ENCODE assay signal across 1 cellular context in the genomic region with DNA sequence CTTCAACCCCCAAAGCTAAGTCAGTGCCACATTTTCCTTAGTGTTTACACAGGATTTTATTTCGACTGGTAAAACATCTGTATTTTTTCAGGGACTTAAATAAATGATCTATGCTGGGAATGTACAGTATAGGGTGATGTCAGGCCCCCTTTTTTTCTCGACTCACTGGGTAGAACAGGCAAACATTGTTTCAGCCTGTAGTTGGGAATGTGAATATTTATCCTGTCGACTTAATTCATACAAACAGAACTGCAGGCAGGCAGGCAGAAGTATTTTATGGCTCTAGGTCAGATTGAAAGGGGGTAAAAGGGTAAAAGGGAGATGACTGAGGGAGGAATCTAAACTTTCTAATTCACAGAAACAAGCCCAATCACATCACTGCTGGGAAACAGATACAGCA.
TF ChIP-seq lines count a peak whose summit lies in the region.

No MANE protein-coding gene starts in this region.

TF ChIP-seq in GM23338, 12 proteins besides CTCF, POLR2A, EP300 and RAD21 (continued from another document):
- TF ChIP-seq REST (IDR thresholded peaks at IDR 0.05; ENCODE audit: unreplicated experiment) = no peak
- TF ChIP-seq, protein P1, sequence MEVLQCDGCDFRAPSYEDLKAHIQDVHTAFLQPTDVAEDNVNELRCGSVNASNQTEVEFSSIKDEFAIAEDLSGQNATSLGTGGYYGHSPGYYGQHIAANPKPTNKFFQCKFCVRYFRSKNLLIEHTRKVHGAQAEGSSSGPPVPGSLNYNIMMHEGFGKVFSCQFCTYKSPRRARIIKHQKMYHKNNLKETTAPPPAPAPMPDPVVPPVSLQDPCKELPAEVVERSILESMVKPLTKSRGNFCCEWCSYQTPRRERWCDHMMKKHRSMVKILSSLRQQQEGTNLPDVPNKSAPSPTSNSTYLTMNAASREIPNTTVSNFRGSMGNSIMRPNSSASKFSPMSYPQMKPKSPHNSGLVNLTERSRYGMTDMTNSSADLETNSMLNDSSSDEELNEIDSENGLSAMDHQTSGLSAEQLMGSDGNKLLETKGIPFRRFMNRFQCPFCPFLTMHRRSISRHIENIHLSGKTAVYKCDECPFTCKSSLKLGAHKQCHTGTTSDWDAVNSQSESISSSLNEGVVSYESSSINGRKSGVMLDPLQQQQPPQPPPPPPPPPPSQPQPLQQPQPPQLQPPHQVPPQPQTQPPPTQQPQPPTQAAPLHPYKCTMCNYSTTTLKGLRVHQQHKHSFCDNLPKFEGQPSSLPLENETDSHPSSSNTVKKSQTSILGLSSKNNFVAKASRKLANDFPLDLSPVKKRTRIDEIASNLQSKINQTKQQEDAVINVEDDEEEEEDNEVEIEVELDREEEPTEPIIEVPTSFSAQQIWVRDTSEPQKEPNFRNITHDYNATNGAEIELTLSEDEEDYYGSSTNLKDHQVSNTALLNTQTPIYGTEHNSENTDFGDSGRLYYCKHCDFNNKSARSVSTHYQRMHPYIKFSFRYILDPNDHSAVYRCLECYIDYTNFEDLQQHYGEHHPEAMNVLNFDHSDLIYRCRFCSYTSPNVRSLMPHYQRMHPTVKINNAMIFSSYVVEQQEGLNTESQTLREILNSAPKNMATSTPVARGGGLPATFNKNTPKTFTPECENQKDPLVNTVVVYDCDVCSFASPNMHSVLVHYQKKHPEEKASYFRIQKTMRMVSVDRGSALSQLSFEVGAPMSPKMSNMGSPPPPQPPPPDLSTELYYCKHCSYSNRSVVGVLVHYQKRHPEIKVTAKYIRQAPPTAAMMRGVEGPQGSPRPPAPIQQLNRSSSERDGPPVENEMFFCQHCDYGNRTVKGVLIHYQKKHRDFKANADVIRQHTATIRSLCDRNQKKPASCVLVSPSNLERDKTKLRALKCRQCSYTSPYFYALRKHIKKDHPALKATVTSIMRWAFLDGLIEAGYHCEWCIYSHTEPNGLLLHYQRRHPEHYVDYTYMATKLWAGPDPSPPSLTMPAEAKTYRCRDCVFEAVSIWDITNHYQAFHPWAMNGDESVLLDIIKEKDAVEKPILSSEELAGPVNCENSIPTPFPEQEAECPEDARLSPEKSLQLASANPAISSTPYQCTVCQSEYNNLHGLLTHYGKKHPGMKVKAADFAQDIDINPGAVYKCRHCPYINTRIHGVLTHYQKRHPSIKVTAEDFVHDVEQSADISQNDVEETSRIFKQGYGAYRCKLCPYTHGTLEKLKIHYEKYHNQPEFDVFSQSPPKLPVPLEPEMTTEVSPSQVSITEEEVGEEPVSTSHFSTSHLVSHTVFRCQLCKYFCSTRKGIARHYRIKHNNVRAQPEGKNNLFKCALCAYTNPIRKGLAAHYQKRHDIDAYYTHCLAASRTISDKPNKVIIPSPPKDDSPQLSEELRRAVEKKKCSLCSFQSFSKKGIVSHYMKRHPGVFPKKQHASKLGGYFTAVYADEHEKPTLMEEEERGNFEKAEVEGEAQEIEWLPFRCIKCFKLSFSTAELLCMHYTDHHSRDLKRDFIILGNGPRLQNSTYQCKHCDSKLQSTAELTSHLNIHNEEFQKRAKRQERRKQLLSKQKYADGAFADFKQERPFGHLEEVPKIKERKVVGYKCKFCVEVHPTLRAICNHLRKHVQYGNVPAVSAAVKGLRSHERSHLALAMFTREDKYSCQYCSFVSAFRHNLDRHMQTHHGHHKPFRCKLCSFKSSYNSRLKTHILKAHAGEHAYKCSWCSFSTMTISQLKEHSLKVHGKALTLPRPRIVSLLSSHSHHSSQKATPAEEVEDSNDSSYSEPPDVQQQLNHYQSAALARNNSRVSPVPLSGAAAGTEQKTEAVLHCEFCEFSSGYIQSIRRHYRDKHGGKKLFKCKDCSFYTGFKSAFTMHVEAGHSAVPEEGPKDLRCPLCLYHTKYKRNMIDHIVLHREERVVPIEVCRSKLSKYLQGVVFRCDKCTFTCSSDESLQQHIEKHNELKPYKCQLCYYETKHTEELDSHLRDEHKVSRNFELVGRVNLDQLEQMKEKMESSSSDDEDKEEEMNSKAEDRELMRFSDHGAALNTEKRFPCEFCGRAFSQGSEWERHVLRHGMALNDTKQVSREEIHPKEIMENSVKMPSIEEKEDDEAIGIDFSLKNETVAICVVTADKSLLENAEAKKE (CRISPR knock-in tag; IDR thresholded peaks at IDR 0.05) = no peak
- no peak for TF ChIP-seq ZNF331 (CRISPR knock-in tag; IDR thresholded peaks at IDR 0.05; ENCODE audit: low read depth)
- TF ChIP-seq JUNB (IDR thresholded peaks at IDR 0.05; ENCODE audit: unreplicated experiment) = no peak
